9 cellular contexts compared by ENCODE assay signal in genomic region chr21:43854773-43855633, GRCh38. TPM values are rescaled to one million over a fixed set of nuclear protein-coding genes. Genes with fewer than 3 reads are reported as not detected.
DNase-seq lines count a peak whose midpoint lies in the region; ATAC-seq lines count a peak whose summit lies in the region.
"Had no signal": no experiment of that assay in that cellular context is flagged by ENCODE, and none has a peak within 500 bp of the region (broad histone marks: within the 10 kb centered on the region; RNA-seq: fewer than 3 reads in every experiment).

No MANE protein-coding gene starts in this region.

- peaks cover 8 to 15% (median 15%) of the 10 kb centered on the region in 3 donors for H3K4me1 Mint-ChIP-seq in naive B cell

- in situ Hi-C loops in GM23248 (cut with MboI): no loop called here

- no peaks in the 10 kb centered on the region for H3F3A ChIP-seq in GM23248 (ENCODE audit: insufficient read depth)

- DNase-seq in NCI-H187 (lab: John Stamatoyannopoulos, UW) (peak; percentile 21 to 31), NCI-H187 treated with DMSO at 0.1 percent for 48 hours (lab: John Stamatoyannopoulos, UW) (no peak), H7 (peak; percentile 42), SKM-1 (lab: John Stamatoyannopoulos, UW; ENCODE audit: unreplicated experiment) (peak; percentile 79), naive B cell (no peak), NCI-H1092 treated with DMSO at 0.1 percent for 48 hours (lab: John Stamatoyannopoulos, UW) (no peak), GM23248 (no peak), mesenteric fat pad (ENCODE audit: low spot score) (no peak)

- no peaks in the 10 kb centered on the region for H3K4me1 ChIP-seq in GM23248 (ENCODE audit: insufficient read depth)

- WGBS in GM23248 (ENCODE audit: low coverage in 1 of 2, low lambda C conversion rate in 2 of 2, missing lambda C conversion rate in 2 of 2), 2 experiments: 72% methylated on average over 24 to 26 of the region's 26 CpGs

- H3K36me3 Mint-ChIP-seq in naive B cell: no peaks in the 10 kb centered on the region

- H3K4me2 ChIP-seq in GM23248 (ENCODE audit: unreplicated experiment): no peak overlapping the region

- no peak overlapping the region for H3K9ac ChIP-seq in GM23248

- H3K9me3 ChIP-seq in GM23248 (ENCODE audit: low read depth): no peaks in the 10 kb centered on the region

- no peak overlapping the region for H2AFZ ChIP-seq in GM23248

- no peaks in the 10 kb centered on the region for H3K9me2 ChIP-seq in GM23248 (ENCODE audit: insufficient read depth)

- H3K79me2 ChIP-seq in GM23248 (ENCODE audit: insufficient read depth): no peaks in the 10 kb centered on the region

- H3K4me3 Mint-ChIP-seq in naive B cell: no peak overlapping the region

- H3K9me3 Mint-ChIP-seq in naive B cell: peaks cover 0 to 7% (median 3%) of the 10 kb centered on the region in 7 donors

- H3K27me3 ChIP-seq in H7 (ENCODE audit: control insufficient read depth, insufficient read depth, low read length) (no peaks in the 10 kb centered on the region), GM23248 (replicated peaks; ENCODE audit: insufficient read depth) (no peaks in the 10 kb centered on the region)

- peaks cover 0 to 5% (median 4%) of the 10 kb centered on the region in 3 donors for H3K27me3 Mint-ChIP-seq in naive B cell

- H3K4me3 ChIP-seq in H7 (ENCODE audit: insufficient read depth, low read depth, low read length) (no peak overlapping the region), GM23248 (no peak overlapping the region)

- peak; percentile 57 to 63 for ATAC-seq in naive B cell (ENCODE audit: low read depth in 2 of 2)

- H3K27ac ChIP-seq in GM23248: no peak overlapping the region
- H3K27ac ChIP-seq: 22Rv1 had no signal

- peak overlapping the region in 2 of 6 donors; percentile 19 to 56 for H3K27ac Mint-ChIP-seq in naive B cell

- no peaks in the 10 kb centered on the region for H4K20me1 ChIP-seq in GM23248 (ENCODE audit: insufficient read depth)

- H3K36me3 ChIP-seq in H7 (replicated peaks; ENCODE audit: control insufficient read depth, insufficient read depth, low read length) (no peaks in the 10 kb centered on the region), GM23248 (ENCODE audit: low read depth) (no peaks in the 10 kb centered on the region)

RNA-seq across cellular contexts. Expression of gene AGPAT3, which starts 10.0 kb away (rescaled TPM):
- 9.2 and 11.4 TPM in 2 replicates for total RNA-seq in H7 (2014; rRNA removed; shearing (Covaris generic))
- polyA plus RNA-seq in naive B cell (ENCODE audit: low read depth in 6 of 6) (10 to 100 TPM in 2 of 6 donors, 1 to 10 TPM in 4; 6.4 to 11.9 (median 8.1) TPM), GM23248 (2016; fragmentation: Nextera tagmentation; extraction: Ambion mirVana) (12.2 and 12.3 TPM in 2 replicates)
- total RNA-seq in GM23248 (2014; rRNA removed; shearing (Covaris generic)): 29.3 and 35.2 TPM in 2 replicates
- 79.2 TPM for total RNA-seq in mesenteric fat pad

Comparison
In these comparisons a context has a peak if more than half of its experiments do, and no peak if none do; other contexts are left out.
1. DNase-seq: peak in NCI-H187 (2 of 2), H7 (single experiment) and SKM-1 (single experiment); none in NCI-H187 treated with DMSO at 0.1 percent for 48 hours (single experiment), naive B cell (single experiment), NCI-H1092 treated with DMSO at 0.1 percent for 48 hours (single experiment), GM23248 (single experiment) and mesenteric fat pad (single experiment).